ENCODE assay signal across 24 cellular contexts in genomic region chr12:5537771-5538170, GRCh38.
"Had no signal": no experiment of that assay in that cellular context is flagged by ENCODE, and none has a peak within 500 bp of the region (broad histone marks: within the 10 kb centered on the region; RNA-seq: fewer than 3 reads in every experiment).

No MANE protein-coding gene starts in this region.

- ATAC-seq: effector memory CD8-positive, alpha-beta T cell; gastrocnemius medialis; left lobe of liver; mucosa of descending colon; natural killer cell treated with Interleukin-12 subunit alpha and Interleukin-12 subunit beta and Interleukin-15 and Interleukin-18, amount 100 ng/mL, for 72 hours; right lobe of liver; stimulated activated naive B cell treated with anti-CD40 and anti-IgM and Interleukin-4, amounts not matched to agents 10 μg/mL and 1 μg/mL and 100 μg/mL, for 72 hours had no signal

- H3K4me3 ChIP-seq: gastrocnemius medialis, lung, mucosa of descending colon, right lobe of liver, thoracic aorta, tibial nerve had no signal

- DNase-seq: cortex of kidney; effector memory CD8-positive, alpha-beta T cell; foreskin fibroblast; gastrocnemius medialis; head of caudate nucleus; kidney; mucosa of descending colon; naive B cell; right lobe of liver; small intestine; stimulated activated CD4-positive, alpha-beta T cell treated with anti-CD3 and anti-CD28 coated beads, Interleukin-15, amount 100 ng/mL, for 24 hours; stimulated activated CD4-positive, alpha-beta T cell treated with anti-CD3 and anti-CD28 coated beads, Interleukin-2, amount 100 ng/mL, for 48 hours; stimulated activated naive B cell treated with anti-CD40 and anti-IgM and Interleukin-4, amounts not matched to agents 10 μg/mL and 1 μg/mL and 100 μg/mL, for 72 hours had no signal

- H3K27ac ChIP-seq: gastrocnemius medialis, parathyroid adenoma, right lobe of liver, thoracic aorta, tibial nerve had no signal

- H2AFZ ChIP-seq: parathyroid adenoma had no signal

- H3K4me1 Mint-ChIP-seq: memory B cell; naive B cell; neural crest cell; stimulated activated naive B cell treated with anti-CD40 and anti-IgM and Interleukin-4, amounts not matched to agents 10 μg/mL and 1 μg/mL and 100 μg/mL, for 72 hours had no signal

- H3K27ac Mint-ChIP-seq: effector memory CD8-positive, alpha-beta T cell; memory B cell; naive B cell; natural killer cell treated with Interleukin-12 subunit alpha and Interleukin-12 subunit beta and Interleukin-15 and Interleukin-18, amount 100 ng/mL, for 72 hours; progenitor cell of endocrine pancreas; stimulated activated naive B cell treated with anti-CD40 and anti-IgM and Interleukin-4, amounts not matched to agents 10 μg/mL and 1 μg/mL and 100 μg/mL, for 72 hours; stimulated activated naive CD8-positive, alpha-beta T cell treated with anti-CD3 and anti-CD28 coated beads, Interleukin-15, Interleukin-2, amounts not matched to agents 100 ng/mL and 50 ng/mL, for 24 hours had no signal

- H3K4me3 Mint-ChIP-seq: effector memory CD8-positive, alpha-beta T cell; memory B cell; mesothelial cell of epicardium; naive B cell; natural killer cell treated with Interleukin-12 subunit alpha and Interleukin-12 subunit beta and Interleukin-15 and Interleukin-18, amount 100 ng/mL, for 72 hours; neural crest cell; stimulated activated naive B cell treated with anti-CD40 and anti-IgM and Interleukin-4, amounts not matched to agents 10 μg/mL and 1 μg/mL and 100 μg/mL, for 72 hours; stimulated activated naive CD8-positive, alpha-beta T cell treated with anti-CD3 and anti-CD28 coated beads, Interleukin-15, Interleukin-2, amounts not matched to agents 100 ng/mL and 50 ng/mL, for 24 hours had no signal

- FAIRE-seq: kidney, small intestine had no signal

- H3K4me1 ChIP-seq: gastrocnemius medialis, parathyroid adenoma, right lobe of liver, tibial nerve had no signal

- H3K79me2 ChIP-seq: parathyroid adenoma had no signal

- H3K36me3 ChIP-seq: gastrocnemius medialis, right lobe of liver, thoracic aorta, tibial nerve had no signal

- H3K36me3 Mint-ChIP-seq: stimulated activated naive B cell treated with anti-CD40 and anti-IgM and Interleukin-4, amounts not matched to agents 10 μg/mL and 1 μg/mL and 100 μg/mL, for 72 hours had no signal

- H3K27me3 ChIP-seq: gastrocnemius medialis, right lobe of liver, tibial nerve had no signal

- H3K9me3 Mint-ChIP-seq: natural killer cell treated with Interleukin-12 subunit alpha and Interleukin-12 subunit beta and Interleukin-15 and Interleukin-18, amount 100 ng/mL, for 72 hours had no signal
